ENCODE assay signal across 14 cellular contexts in genomic region chr6:30156262-30156599, GRCh38. TPM values are rescaled to one million over a fixed set of nuclear protein-coding genes. Genes with fewer than 3 reads are reported as not detected.
DNase-seq lines count a peak whose midpoint lies in the region; ATAC-seq, FAIRE-seq and TF ChIP-seq lines count a peak whose summit lies in the region.
"Had no signal": no experiment of that assay in that cellular context is flagged by ENCODE, and none has a peak within 500 bp of the region (broad histone marks: within the 10 kb centered on the region; RNA-seq: fewer than 3 reads in every experiment).

No MANE protein-coding gene starts in this region.

- H3K9me3 ChIP-seq in osteoblast (ENCODE audit: low read depth, low read length) (no peaks in the 10 kb centered on the region), spleen (no peaks in the 10 kb centered on the region), Karpas-422 (ENCODE audit: low read length) (no peaks in the 10 kb centered on the region)
- H3K9me3 ChIP-seq: vagina had no signal

- ATAC-seq in GM18520 (IDR thresholded peaks at IDR 0.05; ENCODE audit: unreplicated experiment): no peak
- no peak for ATAC-seq in HG03139 (IDR thresholded peaks at IDR 0.05; ENCODE audit: unreplicated experiment)
- ATAC-seq: activated naive CD4-positive, alpha-beta T cell treated with anti-CD3 and anti-CD28 coated beads, Interleukin-2, amount 50 U/mL, for 72 hours; natural killer cell had no signal

- H3K4me1 ChIP-seq in osteoblast (ENCODE audit: insufficient read depth, low read length): peaks cover 29% of the 10 kb centered on the region
- peaks cover 0 to 28% (median 12%) of the 10 kb centered on the region in 6 donors for H3K4me1 ChIP-seq in spleen
- H3K4me1 ChIP-seq in Karpas-422 (ENCODE audit: low read length): no peaks in the 10 kb centered on the region

- peak; percentile 41 for FAIRE-seq in H54 (lab: Jason Lieb, UNC)
- FAIRE-seq in RCC 7860 (lab: Jason Lieb, UNC): peak; percentile 90

- DNase-seq in H54 (ENCODE audit: insufficient read length, low spot score): peak; percentile 25
- DNase-seq in RCC 7860 (ENCODE audit: low spot score): peak; percentile 85
- peak; percentile 67 for DNase-seq in fibroblast of mammary gland (ENCODE audit: low read depth)
- DNase-seq in osteoblast (ENCODE audit: insufficient read length, low spot score, missing footprints): peak; percentile 83
- no peak for DNase-seq in spleen
- no peak for DNase-seq in Karpas-422
- DNase-seq: natural killer cell, NCI-H446 treated with DMSO at 0.1 percent for 48 hours had no signal

- H3K9me2 ChIP-seq in Karpas-422 (replicated peaks; ENCODE audit: insufficient read depth, low read length): no peaks in the 10 kb centered on the region

- H4K20me1 ChIP-seq in osteoblast (ENCODE audit: insufficient read depth, low read length): no peaks in the 10 kb centered on the region
- no peaks in the 10 kb centered on the region for H4K20me1 ChIP-seq in Karpas-422 (ENCODE audit: insufficient read depth, low read depth, low read length)

- TF ChIP-seq CTCF in fibroblast of mammary gland (conservative IDR thresholded peaks at IDR 0.05; ENCODE audit: control insufficient read depth, insufficient read depth, low read depth, low read length) (no peak), osteoblast (IDR thresholded peaks at IDR 0.05; ENCODE audit: extremely low read depth, low read depth, low read length) (no peak), spleen (IDR thresholded peaks at IDR 0.05 in 8 of 11, conservative IDR thresholded peaks at IDR 0.05 in 3 of 11) (no peak)

- intact Hi-C loops in spleen (cut with DNase I; ENCODE audit: low total_unique reads): no loop called here

- TF ChIP-seq POLR2A in H54 (IDR thresholded peaks at IDR 0.05; ENCODE audit: low read depth, low read length) (no peak), spleen (IDR thresholded peaks at IDR 0.05) (no peak)

- H2AFZ ChIP-seq in osteoblast (ENCODE audit: low read length): peak overlapping the region; percentile 20
- H2AFZ ChIP-seq in Karpas-422 (ENCODE audit: low read length): no peak overlapping the region

- H3K27me3 ChIP-seq in osteoblast (ENCODE audit: insufficient read depth, low read length) (no peaks in the 10 kb centered on the region), spleen (replicated peaks in 1 of 7) (peaks cover 0 to 14% (median 0%) of the 10 kb centered on the region in 7 donors), Karpas-422 (ENCODE audit: low read length) (no peaks in the 10 kb centered on the region)
- H3K27me3 ChIP-seq: vagina had no signal

- H3K9ac ChIP-seq in Karpas-422 (ENCODE audit: low read length): no peak overlapping the region

- H3K4me3 ChIP-seq in fibroblast of mammary gland (ENCODE audit: control insufficient read depth, low read depth, low read length) (no peak overlapping the region), osteoblast (ENCODE audit: insufficient read depth, low read length) (no peak overlapping the region), spleen (no peak overlapping the region), Karpas-422 (ENCODE audit: low read length) (no peak overlapping the region)
- H3K4me3 ChIP-seq: vagina had no signal

- H3K36me3 ChIP-seq in osteoblast (ENCODE audit: insufficient read depth, low read length) (no peaks in the 10 kb centered on the region), spleen (no peaks in the 10 kb centered on the region), Karpas-422 (ENCODE audit: insufficient read depth, low read length) (no peaks in the 10 kb centered on the region)
- H3K36me3 ChIP-seq: vagina had no signal

- WGBS in spleen, 5 donors: 19 to 46% (median 32%) methylated on average over 4 of the region's 4 CpGs

- no peaks in the 10 kb centered on the region for H3K79me2 ChIP-seq in osteoblast (ENCODE audit: insufficient read depth, low read length)
- H3K79me2 ChIP-seq in Karpas-422 (ENCODE audit: low read length): no peaks in the 10 kb centered on the region

- H3K27ac ChIP-seq in osteoblast (ENCODE audit: low read depth, low read length): no peak overlapping the region
- peak overlapping the region in 2 of 8 donors; percentile 1 to 26 for H3K27ac ChIP-seq in spleen
- no peak overlapping the region for H3K27ac ChIP-seq in Karpas-422 (ENCODE audit: low read length)
- H3K27ac ChIP-seq: vagina, VCaP had no signal

- peak overlapping the region; percentile 58 for H3K4me2 ChIP-seq in osteoblast (ENCODE audit: insufficient read depth, low read length)
- H3K4me2 ChIP-seq in Karpas-422 (ENCODE audit: low read depth, low read length, poor library complexity, severe bottlenecking): no peak overlapping the region

RNA-seq across cellular contexts. Expression of gene TRIM10, which starts 4.8 kb away (rescaled TPM):
- total RNA-seq in osteoblast: not detected in 2 replicates
- total RNA-seq in spleen: 1 to 10 TPM in 4 of 7 donors, under 1 TPM in 3; 0.15 to 4.9 (median 1.2) TPM
- under 1 TPM in 1 of 3 donors, not detected in 2; 0.06 TPM for polyA plus RNA-seq in spleen
- not detected in 2 replicates for total RNA-seq in Karpas-422 (2014; rRNA removed; shearing (Covaris generic); ENCODE audit: low replicate concordance)
- total RNA-seq: natural killer cell, vagina had no signal
- polyA plus RNA-seq: esophagus had no signal

RNA-seq across cellular contexts. Expression of gene TRIM15, which starts 7.1 kb away (rescaled TPM):
- total RNA-seq in osteoblast: not detected in 2 replicates
- under 1 TPM in 1 of 7 donors, not detected in 6; 0.29 TPM for total RNA-seq in spleen
- under 1 TPM in 1 of 3 donors, not detected in 2; 0.13 TPM for polyA plus RNA-seq in spleen
- not detected in 2 replicates for total RNA-seq in Karpas-422 (2014; rRNA removed; shearing (Covaris generic); ENCODE audit: low replicate concordance)
- total RNA-seq: natural killer cell, vagina had no signal
- polyA plus RNA-seq: esophagus had no signal

RNA-seq across cellular contexts. Expression of gene TRIM40, which starts 20.3 kb away (rescaled TPM):
- total RNA-seq in osteoblast (not detected in 2 replicates), spleen (1 to 10 TPM in 1 of 7 donors, under 1 TPM in 2, not detected in 4; 0.20 to 1.0 (median 0.29) TPM)
- polyA plus RNA-seq in spleen: not detected
- total RNA-seq in Karpas-422 (2014; rRNA removed; shearing (Covaris generic); ENCODE audit: low replicate concordance): not detected in 2 replicates
- total RNA-seq: vagina had no signal

RNA-seq across cellular contexts. Expression of gene TRIM31, which starts 43.3 kb away (rescaled TPM):
- total RNA-seq in osteoblast (not detected in 2 replicates), spleen (not detected)
- polyA plus RNA-seq in spleen: under 1 TPM in 2 of 3 donors, not detected in 1; 0.09 to 0.14 TPM
- not detected in 2 replicates for total RNA-seq in Karpas-422 (2014; rRNA removed; shearing (Covaris generic); ENCODE audit: low replicate concordance)
- total RNA-seq: activated naive CD4-positive, alpha-beta T cell treated with anti-CD3 and anti-CD28 coated beads, Interleukin-2, amount 50 U/mL, for 72 hours; natural killer cell; vagina had no signal

RNA-seq across cellular contexts. Expression of gene TRIM26, which starts 57.0 kb away (rescaled TPM):
- total RNA-seq in osteoblast (20.6 and 29.3 TPM in 2 replicates), spleen (10 to 100 TPM; 44.6 to 64.3 (median 50.2) TPM)
- 10 to 100 TPM; 22.6 to 48.0 (median 25.4) TPM for polyA plus RNA-seq in spleen
- 37.0 and 49.7 TPM in 2 replicates for total RNA-seq in Karpas-422 (2014; rRNA removed; shearing (Covaris generic); ENCODE audit: low replicate concordance)

Comparison
In these comparisons a context has a peak if more than half of its experiments do, and no peak if none do; other contexts are left out.
1. DNase-seq: peak in H54 (single experiment), RCC 7860 (single experiment), fibroblast of mammary gland (single experiment) and osteoblast (single experiment); none in spleen (single experiment) and Karpas-422 (single experiment).